Comparison of ENCODE assay signal across 1 cellular context in the genomic region with DNA sequence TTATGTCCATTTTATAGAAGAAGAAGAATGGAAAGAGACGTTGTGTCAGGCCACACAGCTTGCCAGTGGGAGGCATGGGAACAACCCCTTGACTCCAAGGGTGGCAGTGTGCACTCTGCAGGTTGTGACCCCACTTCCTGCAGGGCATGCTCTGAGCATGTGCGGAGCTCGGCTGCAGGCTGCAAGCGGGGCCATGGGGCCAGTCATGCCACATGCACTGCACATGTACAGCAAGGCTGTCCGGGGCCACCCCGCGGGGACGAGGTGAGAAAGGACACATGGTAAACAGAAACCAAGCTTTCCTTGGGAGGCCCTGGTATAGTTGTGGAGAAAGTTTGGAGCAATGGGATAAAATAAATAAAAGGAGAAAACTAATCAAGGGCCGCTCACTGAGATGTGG.
A peak's percentile ranks its signal among the peaks of the same experiment; 100 is the strongest.
TF ChIP-seq lines count a peak whose summit lies in the region.

No MANE protein-coding gene starts in this region.

TF ChIP-seq in HepG2, 621 proteins besides CTCF, POLR2A, EP300 and RAD21:
- no peak for TF ChIP-seq ZNF564 (CRISPR knock-in tag; IDR thresholded peaks at IDR 0.05)
- peak; percentile 29; the same call in 1 of the 2 replicates for TF ChIP-seq MNT (IDR thresholded peaks at IDR 0.05)
- peak; percentile 16; the same call in 1 of the 2 replicates for TF ChIP-seq ZNF768 (CRISPR knock-in tag; IDR thresholded peaks at IDR 0.05)
